Comparison of ENCODE assay signal across 22 cellular contexts in the genomic region with DNA sequence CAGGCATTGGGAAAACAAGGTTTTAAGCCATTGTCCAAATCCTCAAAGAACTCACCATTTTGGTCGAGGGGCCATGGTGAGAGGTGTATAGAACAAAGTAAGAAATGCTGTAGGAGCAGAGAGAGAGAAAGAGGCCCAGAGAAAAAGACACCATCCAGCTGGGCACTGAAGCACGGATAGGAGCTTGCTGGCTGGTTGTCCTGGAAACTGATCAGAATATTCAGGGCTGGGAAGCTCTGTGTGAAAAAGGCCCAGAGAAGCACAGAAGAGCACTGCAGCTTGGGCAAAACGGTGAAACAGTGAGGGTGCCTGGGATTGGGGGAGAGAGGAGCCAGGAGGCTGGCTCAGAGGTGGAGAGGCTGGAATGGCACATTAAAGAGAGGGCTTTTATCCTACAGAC. TPM values are rescaled to one million over a fixed set of nuclear protein-coding genes. Genes with fewer than 3 reads are reported as not detected.
DNase-seq lines count a peak whose midpoint lies in the region; ATAC-seq and TF ChIP-seq lines count a peak whose summit lies in the region.
"Had no signal": no experiment of that assay in that cellular context is flagged by ENCODE, and none has a peak within 500 bp of the region (broad histone marks: within the 10 kb centered on the region; RNA-seq: fewer than 3 reads in every experiment).

No MANE protein-coding gene starts in this region.

- DNase-seq in stimulated activated naive CD8-positive, alpha-beta T cell treated with anti-CD3 and anti-CD28 coated beads, Interleukin-15, amount 100 ng/mL, for 72 hours = no peak
- DNase-seq in IMR-90 (no peak), islet precursor cell (peak; percentile 48), NCI-H748 (lab: John Stamatoyannopoulos, UW; ENCODE audit: unreplicated experiment) (no peak)
- no peak for DNase-seq in T-helper 2 cell treated with Interferon-gamma antibody and Interleukin-4, amounts not matched to agents 5 μg/mL and 100 μg/mL, for 36 hours (ENCODE audit: low spot score)
- DNase-seq: activated CD4-positive, alpha-beta T cell treated with anti-CD3 and anti-CD28 coated beads for 1 hour; activated naive CD4-positive, alpha-beta T cell; aorta; COR-L47; foreskin keratinocyte; Kasumi-1; mucosa of descending colon; NCI-H2029; NCI-H2227 treated with DMSO at 0.1 percent for 48 hours; NCI-H774; occipital lobe; stimulated activated CD4-positive, alpha-beta T cell treated with anti-CD3 and anti-CD28 coated beads, Interleukin-4, amount 100 ng/mL, for 24 hours; transverse colon had no signal

- H4K8ac ChIP-seq in IMR-90 (ENCODE audit: low read depth in 2 of 2, low read length in 2 of 2) = no peak overlapping the region

- H2AFZ ChIP-seq in IMR-90 (replicated peaks; ENCODE audit: low read length, poor library complexity) = no peak overlapping the region
- H2AFZ ChIP-seq: hepatocyte had no signal

- 100% methylated on average over 1 of the region's 3 CpGs; no CpG with 5 or more reads in 1 of the 2 experiments for WGBS in IMR-90 (ENCODE audit: extremely low coverage in 2 of 2, insufficient read length in 1 of 2), 2 experiments

- in situ Hi-C loops in IMR-90 (cut with MboI; ENCODE audit: low sequenced_read_pairs) = no loop called here

- H3K4ac ChIP-seq in IMR-90 (ENCODE audit: low read depth, low read length) = no peak overlapping the region

- H2AK5ac ChIP-seq in IMR-90 (ENCODE audit: low read depth, low read length) = no peak overlapping the region

- no peak overlapping the region for H3K4me2 ChIP-seq in IMR-90 (ENCODE audit: low read depth, low read length)
- H3K4me2 ChIP-seq: hepatocyte had no signal

- no peak overlapping the region for H2BK20ac ChIP-seq in IMR-90 (ENCODE audit: low read depth, low read length)

- no peak overlapping the region for H3K4me3 Mint-ChIP-seq in stimulated activated naive CD8-positive, alpha-beta T cell treated with anti-CD3 and anti-CD28 coated beads, Interleukin-15, Interleukin-2, amounts not matched to agents 100 ng/mL and 50 ng/mL, for 24 hours
- no peak overlapping the region for H3K4me3 Mint-ChIP-seq in stimulated activated naive CD8-positive, alpha-beta T cell treated with anti-CD3 and anti-CD28 coated beads, Interleukin-15, amount 100 ng/mL, for 72 hours
- no peak overlapping the region for H3K4me3 Mint-ChIP-seq in T-helper 2 cell treated with Interferon-gamma antibody and Interleukin-4, amounts not matched to agents 5 μg/mL and 100 μg/mL, for 36 hours
- H3K4me3 Mint-ChIP-seq: central memory CD8-positive, alpha-beta T cell had no signal

- H3K27me3 Mint-ChIP-seq in stimulated activated naive CD8-positive, alpha-beta T cell treated with anti-CD3 and anti-CD28 coated beads, Interleukin-15, Interleukin-2, amounts not matched to agents 100 ng/mL and 50 ng/mL, for 24 hours = no peaks in the 10 kb centered on the region
- H3K27me3 Mint-ChIP-seq in stimulated activated naive CD8-positive, alpha-beta T cell treated with anti-CD3 and anti-CD28 coated beads, Interleukin-15, amount 100 ng/mL, for 72 hours = no peaks in the 10 kb centered on the region
- no peaks in the 10 kb centered on the region for H3K27me3 Mint-ChIP-seq in T-helper 2 cell treated with Interferon-gamma antibody and Interleukin-4, amounts not matched to agents 5 μg/mL and 100 μg/mL, for 36 hours (ENCODE audit: low read depth)
- H3K27me3 Mint-ChIP-seq: central memory CD8-positive, alpha-beta T cell had no signal

- no peak overlapping the region for H3K14ac ChIP-seq in IMR-90 (replicated peaks; ENCODE audit: low read depth, low read length)

- H4K5ac ChIP-seq in IMR-90 (ENCODE audit: low read depth, low read length) = no peak overlapping the region

- H2AK9ac ChIP-seq in IMR-90 (replicated peaks; ENCODE audit: low read depth, low read length, poor library complexity) = no peak overlapping the region

- H3K9me3 ChIP-seq in IMR-90 (ENCODE audit: control insufficient read depth, insufficient read depth, low read length) = no peaks in the 10 kb centered on the region
- H3K9me3 ChIP-seq: mucosa of descending colon, transverse colon had no signal

- BruUV-seq in IMR-90 (replicated peaks; lab: Mats Ljungman, UMichigan) = no TSS peak

- dilution Hi-C loops in IMR-90 (cut with HindIII; ENCODE audit: low sequenced_read_pairs, unreplicated experiment) = no loop called here

- peak overlapping the region; percentile 19 for H3K27ac Mint-ChIP-seq in stimulated activated naive CD8-positive, alpha-beta T cell treated with anti-CD3 and anti-CD28 coated beads, Interleukin-15, Interleukin-2, amounts not matched to agents 100 ng/mL and 50 ng/mL, for 24 hours
- H3K27ac Mint-ChIP-seq in stimulated activated naive CD8-positive, alpha-beta T cell treated with anti-CD3 and anti-CD28 coated beads, Interleukin-15, amount 100 ng/mL, for 72 hours = no peak overlapping the region
- H3K27ac Mint-ChIP-seq in T-helper 2 cell treated with Interferon-gamma antibody and Interleukin-4, amounts not matched to agents 5 μg/mL and 100 μg/mL, for 36 hours = no peak overlapping the region

- no peak overlapping the region for H2BK120ac ChIP-seq in IMR-90 (ENCODE audit: low read depth, low read length)

- H2BK5ac ChIP-seq in IMR-90 (ENCODE audit: low read depth, low read length, poor library complexity, severe bottlenecking) = no peak overlapping the region

- intact Hi-C loops in IMR-90 (cut with micrococcal nuclease) = no loop called here

- H2BK15ac ChIP-seq in IMR-90 (ENCODE audit: low read depth, low read length) = no peak overlapping the region

- POLR2A ChIA-PET in IMR-90 (lab: Charles Lee; ENCODE audit: unreplicated experiment) = no interaction called here

- peaks cover 25% of the 10 kb centered on the region; the same call in 1 of the 2 replicates for H3K9me1 ChIP-seq in IMR-90 (ENCODE audit: insufficient read depth, low read length)

- peaks cover 30 to 84% of the 10 kb centered on the region in 2 experiments for H3K79me1 ChIP-seq in IMR-90 (ENCODE audit: low read depth in 1 of 2, low read length in 2 of 2)

- H4K91ac ChIP-seq in IMR-90 (ENCODE audit: insufficient read depth, low read depth, low read length) = no peak overlapping the region

- TF ChIP-seq RAD21 in IMR-90 (IDR thresholded peaks at IDR 0.05; ENCODE audit: low read length) = no peak

- H3K36me3 Mint-ChIP-seq in stimulated activated naive CD8-positive, alpha-beta T cell treated with anti-CD3 and anti-CD28 coated beads, Interleukin-15, Interleukin-2, amounts not matched to agents 100 ng/mL and 50 ng/mL, for 24 hours (ENCODE audit: low read depth) = peaks cover 23% of the 10 kb centered on the region
- peaks cover 52% of the 10 kb centered on the region for H3K36me3 Mint-ChIP-seq in T-helper 2 cell treated with Interferon-gamma antibody and Interleukin-4, amounts not matched to agents 5 μg/mL and 100 μg/mL, for 36 hours (ENCODE audit: low read depth)

- H3K9me3 Mint-ChIP-seq in stimulated activated naive CD8-positive, alpha-beta T cell treated with anti-CD3 and anti-CD28 coated beads, Interleukin-15, Interleukin-2, amounts not matched to agents 100 ng/mL and 50 ng/mL, for 24 hours = no peaks in the 10 kb centered on the region
- no peaks in the 10 kb centered on the region for H3K9me3 Mint-ChIP-seq in stimulated activated naive CD8-positive, alpha-beta T cell treated with anti-CD3 and anti-CD28 coated beads, Interleukin-15, amount 100 ng/mL, for 72 hours
- H3K9me3 Mint-ChIP-seq in T-helper 2 cell treated with Interferon-gamma antibody and Interleukin-4, amounts not matched to agents 5 μg/mL and 100 μg/mL, for 36 hours = no peaks in the 10 kb centered on the region
- H3K9me3 Mint-ChIP-seq: central memory CD8-positive, alpha-beta T cell had no signal

- no peak overlapping the region for H3K56ac ChIP-seq in IMR-90 (ENCODE audit: extremely low read depth, insufficient read depth, low read length)

- no peak for TF ChIP-seq POLR2A in IMR-90 (IDR thresholded peaks at IDR 0.05; ENCODE audit: low read depth, low read length)

- TF ChIP-seq CTCF in IMR-90 (conservative IDR thresholded peaks at IDR 0.05; ENCODE audit: low read depth, low read length) = no peak

- peaks cover 5% of the 10 kb centered on the region; the same call in 1 of the 2 replicates for H3K36me3 ChIP-seq in IMR-90 (ENCODE audit: control insufficient read depth, insufficient read depth, low read length)
- H3K36me3 ChIP-seq: transverse colon had no signal

- H3K27ac ChIP-seq in IMR-90 (ENCODE audit: insufficient read depth, low read length) = no peak overlapping the region
- H3K27ac ChIP-seq: foreskin keratinocyte, hepatocyte, transverse colon had no signal

- H3K4me3 ChIP-seq in IMR-90 (ENCODE audit: insufficient read depth, low read depth, low read length) = no peak overlapping the region
- H3K4me3 ChIP-seq: hepatocyte, mucosa of descending colon, transverse colon had no signal

- H3K4me1 Mint-ChIP-seq in stimulated activated naive CD8-positive, alpha-beta T cell treated with anti-CD3 and anti-CD28 coated beads, Interleukin-15, Interleukin-2, amounts not matched to agents 100 ng/mL and 50 ng/mL, for 24 hours (ENCODE audit: low read depth) = peaks cover 74% of the 10 kb centered on the region
- H3K4me1 Mint-ChIP-seq in stimulated activated naive CD8-positive, alpha-beta T cell treated with anti-CD3 and anti-CD28 coated beads, Interleukin-15, amount 100 ng/mL, for 72 hours = peaks cover 82% of the 10 kb centered on the region
- H3K4me1 Mint-ChIP-seq in T-helper 2 cell treated with Interferon-gamma antibody and Interleukin-4, amounts not matched to agents 5 μg/mL and 100 μg/mL, for 36 hours (ENCODE audit: low read depth) = peaks cover 30% of the 10 kb centered on the region

- no peak overlapping the region for H3K18ac ChIP-seq in IMR-90 (ENCODE audit: low read depth, low read length)

- CTCF ChIA-PET in IMR-90 (lab: Yijun Ruan, JAX) = no interaction called here

- no peaks in the 10 kb centered on the region for H3K27me3 ChIP-seq in IMR-90 (ENCODE audit: control insufficient read depth, insufficient read depth, low read length)
- H3K27me3 ChIP-seq: foreskin keratinocyte, hepatocyte, transverse colon had no signal

- H3K23ac ChIP-seq in IMR-90 (ENCODE audit: low read depth, low read length) = no peak overlapping the region

- peaks cover 16% of the 10 kb centered on the region for H3K4me1 ChIP-seq in IMR-90 (ENCODE audit: control insufficient read depth, insufficient read depth, low read length)
- H3K4me1 ChIP-seq: foreskin keratinocyte had no signal

- H4K20me1 ChIP-seq in IMR-90 (ENCODE audit: insufficient read depth, low read length) = peaks cover 59% of the 10 kb centered on the region

- ATAC-seq in stimulated activated naive CD8-positive, alpha-beta T cell treated with anti-CD3 and anti-CD28 coated beads, Interleukin-15, amount 100 ng/mL, for 72 hours = no peak
- ATAC-seq in IMR-90 (ENCODE audit: low read depth) (peak; percentile 10; the same call in 1 of the 2 replicates), GM18873 (IDR thresholded peaks at IDR 0.05; ENCODE audit: low FRiP score, unreplicated experiment) (no peak)
- ATAC-seq: foreskin keratinocyte, mucosa of descending colon had no signal

- H3K9ac ChIP-seq in IMR-90 (ENCODE audit: low read depth, low read length) = no peak overlapping the region

TF ChIP-seq in IMR-90, 13 proteins besides CTCF, POLR2A, EP300 and RAD21 (continues in another document):
- TF ChIP-seq RFX5 (IDR thresholded peaks at IDR 0.05; ENCODE audit: low read depth, low read length) (no peak), MAZ (IDR thresholded peaks at IDR 0.05; ENCODE audit: borderline replicate concordance, low read depth, low read length) (no peak)

RNA-seq across cellular contexts. Expression of a gene that starts 16.5 kb away (rescaled TPM):
- 4.3 and 5.8 TPM in 2 replicates for total RNA-seq in IMR-90 (2012; rRNA removed)
- 2.8 and 3.1 TPM in 2 replicates for polyA plus RNA-seq in IMR-90 (2012; rRNA removed)
- 2.3 and 3.8 TPM in 2 replicates for polyA plus RNA-seq in IMR-90 (2012; cell fraction: cytosol; rRNA removed)
- polyA plus RNA-seq in IMR-90 (2012; cell fraction: nucleus; rRNA removed; ENCODE audit: low replicate concordance) = 3.9 and 6.0 TPM in 2 replicates
